26 cellular contexts compared by ENCODE assay signal in the genomic region with DNA sequence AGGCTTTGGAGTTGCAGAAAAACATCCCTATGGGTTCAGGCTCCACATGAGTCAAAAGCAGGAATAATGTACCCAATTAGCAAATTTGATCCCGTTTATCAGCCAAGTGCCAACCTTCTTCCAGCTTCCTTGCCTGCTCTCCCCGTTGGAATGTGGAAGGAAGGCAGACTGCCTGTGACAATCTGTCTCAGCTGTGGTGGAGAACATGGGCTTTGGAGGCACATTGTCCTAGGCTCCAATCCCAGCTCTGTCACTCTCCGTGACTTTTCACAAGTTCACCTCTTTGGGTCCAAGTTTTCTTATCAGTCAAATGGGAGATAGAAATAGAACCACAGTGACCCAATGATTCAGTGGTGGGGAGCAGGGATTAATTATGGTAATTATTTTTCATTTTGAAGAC.
DNase-seq lines count a peak whose midpoint lies in the region; ATAC-seq, FAIRE-seq and TF ChIP-seq lines count a peak whose summit lies in the region.
"Had no signal": no experiment of that assay in that cellular context is flagged by ENCODE, and none has a peak within 500 bp of the region (broad histone marks: within the 10 kb centered on the region; RNA-seq: fewer than 3 reads in every experiment).

No MANE protein-coding gene starts in this region.

- POLR2A ChIA-PET in H1 (lab: Charles Lee; ENCODE audit: partially characterized antibody): no interaction called here

- H3K4ac ChIP-seq in H1 (replicated peaks; ENCODE audit: insufficient read length, low read depth, low read length): no peak overlapping the region

- H2BK5ac ChIP-seq in H1 (ENCODE audit: low read depth, low read length): no peak overlapping the region

- FAIRE-seq in H1 (lab: Jason Lieb, UNC): no peak
- FAIRE-seq: GM12892, RCC 7860 had no signal

- no peak overlapping the region for H2BK120ac ChIP-seq in H1 (replicated peaks; ENCODE audit: low read depth, low read length)

- H3K36me3 ChIP-seq in H1 (ENCODE audit: control insufficient read depth in 2 of 4, insufficient read depth in 4 of 4, low read length in 3 of 4) (no peaks in the 10 kb centered on the region), tibial artery (peaks cover 0 to 11% (median 6%) of the 10 kb centered on the region in 3 donors), colonic mucosa (no peaks in the 10 kb centered on the region)
- H3K36me3 ChIP-seq: BLaER1 had no signal

- H2BK15ac ChIP-seq in H1 (ENCODE audit: low read length): no peak overlapping the region

- no peak for TF ChIP-seq RAD21 in H1 (IDR thresholded peaks at IDR 0.05 in 1 of 2, conservative IDR thresholded peaks at IDR 0.05 in 1 of 2; ENCODE audit: low read depth in 2 of 2, low read length in 2 of 2)

- H3K4me2 ChIP-seq in H1 (ENCODE audit: insufficient read depth in 1 of 2, low read depth in 2 of 2, low read length in 2 of 2): no peak overlapping the region
- H3K4me2 ChIP-seq: BLaER1, GM23338, KMS-11 had no signal

- H2AFZ ChIP-seq in H1 (ENCODE audit: low read length): no peak overlapping the region
- H2AFZ ChIP-seq: GM23338 had no signal

- no peaks in the 10 kb centered on the region for H4K20me1 ChIP-seq in H1 (replicated peaks in 1 of 2; ENCODE audit: control insufficient read depth in 1 of 2, insufficient read depth in 2 of 2, low read length in 2 of 2)
- H4K20me1 ChIP-seq: BLaER1 had no signal

- H3K36me3 Mint-ChIP-seq in activated T-cell treated with anti-CD3 and anti-CD28 coated beads, Interleukin-2, amount 50 U/mL, for 24 hours (ENCODE audit: low read depth): peaks cover 28% of the 10 kb centered on the region

- peaks cover 3% of the 10 kb centered on the region for H3K4me1 Mint-ChIP-seq in activated T-cell treated with anti-CD3 and anti-CD28 coated beads, Interleukin-2, amount 50 U/mL, for 24 hours (ENCODE audit: low read depth)

- H2BK20ac ChIP-seq in H1 (ENCODE audit: low read length): no peak overlapping the region

- peaks cover 10 to 32% (median 15%) of the 10 kb centered on the region in 4 experiments for H3K4me1 ChIP-seq in H1 (replicated peaks in 1 of 4; ENCODE audit: control insufficient read depth in 3 of 4, insufficient read depth in 4 of 4, low read length in 3 of 4)
- peaks cover 0 to 50% (median 33%) of the 10 kb centered on the region in 4 donors for H3K4me1 ChIP-seq in tibial artery
- H3K4me1 ChIP-seq in colonic mucosa: no peaks in the 10 kb centered on the region

- H3K27ac ChIP-seq in H1 (ENCODE audit: low read depth, low read length) (no peak overlapping the region), tibial artery (peak overlapping the region; percentile 13 to 44), colonic mucosa (no peak overlapping the region)
- H3K27ac ChIP-seq: 22Rv1, BLaER1, HL-60, KMS-11 had no signal

- H3K56ac ChIP-seq in H1 (replicated peaks; ENCODE audit: insufficient read length, low read depth, low read length): no peak overlapping the region

- H3K9me3 Mint-ChIP-seq in activated T-cell treated with anti-CD3 and anti-CD28 coated beads, Interleukin-2, amount 50 U/mL, for 24 hours: no peaks in the 10 kb centered on the region
- H3K9me3 Mint-ChIP-seq: CD4-positive, alpha-beta T cell; GM23338 had no signal

- peak; percentile 69 for ATAC-seq in left ventricle myocardium superior
- ATAC-seq: GM23338 had no signal

- H3K79me1 ChIP-seq in H1 (ENCODE audit: low read depth, low read length): no peaks in the 10 kb centered on the region

- no peaks in the 10 kb centered on the region for H3K27me3 ChIP-seq in H1 (replicated peaks in 1 of 4; ENCODE audit: control insufficient read depth in 3 of 4, extremely low read depth in 1 of 4, insufficient read depth in 3 of 4, low read length in 3 of 4)
- H3K27me3 ChIP-seq in tibial artery: no peaks in the 10 kb centered on the region
- no peaks in the 10 kb centered on the region for H3K27me3 ChIP-seq in colonic mucosa
- H3K27me3 ChIP-seq: BLaER1 had no signal

- peak overlapping the region; percentile 20 for H3K27ac Mint-ChIP-seq in activated T-cell treated with anti-CD3 and anti-CD28 coated beads, Interleukin-2, amount 50 U/mL, for 24 hours
- H3K27ac Mint-ChIP-seq: CD4-positive, alpha-beta T cell; GM23338 had no signal

- no peak overlapping the region for H3K9ac ChIP-seq in H1 (replicated peaks in 1 of 4; ENCODE audit: extremely low read depth in 1 of 4, low read depth in 3 of 4, low read length in 3 of 4)
- H3K9ac ChIP-seq in colonic mucosa (ENCODE audit: low read depth in 2 of 2, low read length in 2 of 2): no peak overlapping the region
- H3K9ac ChIP-seq: BLaER1, KMS-11 had no signal

- TF ChIP-seq EP300 in H1 (IDR thresholded peaks at IDR 0.05; ENCODE audit: borderline replicate concordance in 1 of 2, low read depth in 2 of 2, low read length in 2 of 2): no peak

- no peaks in the 10 kb centered on the region for H3K79me2 ChIP-seq in H1 (ENCODE audit: control insufficient read depth in 1 of 2, insufficient read depth in 2 of 2, low read length in 2 of 2)

- no peak overlapping the region for H3K23ac ChIP-seq in H1 (ENCODE audit: insufficient read length)

- H3K9me3 ChIP-seq in H1 (ENCODE audit: insufficient read depth in 2 of 2, low read depth in 1 of 2, low read length in 1 of 2) (no peaks in the 10 kb centered on the region), tibial artery (no peaks in the 10 kb centered on the region), colonic mucosa (no peaks in the 10 kb centered on the region)
- H3K9me3 ChIP-seq: BLaER1 had no signal

- TF ChIP-seq POLR2A in H1 (IDR thresholded peaks at IDR 0.05; ENCODE audit: control extremely low read depth in 1 of 2, low read depth in 2 of 2, low read length in 2 of 2): no peak

- no peaks in the 10 kb centered on the region for H3K27me3 Mint-ChIP-seq in activated T-cell treated with anti-CD3 and anti-CD28 coated beads, Interleukin-2, amount 50 U/mL, for 24 hours
- H3K27me3 Mint-ChIP-seq: CD4-positive, alpha-beta T cell had no signal

- H3K4me3 ChIP-seq in H1 (ENCODE audit: extremely low read depth in 1 of 4, insufficient read depth in 2 of 4, low read depth in 3 of 4, low read length in 4 of 4) (no peak overlapping the region), tibial artery (no peak overlapping the region), colonic mucosa (no peak overlapping the region)
- H3K4me3 ChIP-seq: BLaER1, GM23338 had no signal

- no peak overlapping the region for H4K5ac ChIP-seq in H1 (ENCODE audit: insufficient read length, low read depth, low read length)

- H2AK5ac ChIP-seq in H1 (ENCODE audit: low read depth, low read length): no peak overlapping the region

- CTCF ChIA-PET in H1 (lab: Charles Lee; ENCODE audit: partially characterized antibody): interaction anchor here (1.1 to 26.2 kb wide), 11 partner anchors 12 to 229 kb away, joined by 3 to 632 read pairs (median 9); a partner anchor contains a TSS

- WGBS in H1 (ENCODE audit: extremely low coverage in 1 of 2, insufficient coverage in 1 of 2, insufficient read length in 1 of 2, insufficient replicate concordance in 2 of 2, low coverage in 1 of 2, low lambda C conversion rate in 2 of 2, missing lambda C conversion rate in 1 of 2), 2 experiments: 96% methylated on average over 3 of the region's 3 CpGs; no CpG with 5 or more reads in 1 of the 2 experiments

- TF ChIP-seq CTCF in H1 (IDR thresholded peaks at IDR 0.05; ENCODE audit: control extremely low read depth in 1 of 3, insufficient read depth in 1 of 3, low read depth in 1 of 3, low read length in 3 of 3) (no peak), tibial artery (IDR thresholded peaks at IDR 0.05) (no peak), colonic mucosa (IDR thresholded peaks at IDR 0.05) (no peak)

- H2BK12ac ChIP-seq in H1 (ENCODE audit: low read depth, low read length): 0 out of 2 replicates have a peak overlapping the region, but pooled peaks have one; percentile 56

- no peak overlapping the region for H4K91ac ChIP-seq in H1 (replicated peaks; ENCODE audit: insufficient read length, low read length)

- H3K4me3 Mint-ChIP-seq in activated T-cell treated with anti-CD3 and anti-CD28 coated beads, Interleukin-2, amount 50 U/mL, for 24 hours: no peak overlapping the region
- H3K4me3 Mint-ChIP-seq: CD4-positive, alpha-beta T cell; GM23338 had no signal

- no peak overlapping the region for H3K18ac ChIP-seq in H1 (ENCODE audit: extremely low read depth, low read length)

- intact Hi-C loops in left ventricle myocardium superior (cut with micrococcal nuclease) (loop anchor here (10.0 kb wide), 1 partner anchor 139 kb away; no protein-coding TSS in a partner anchor), tibial artery (cut with DNase I; ENCODE audit: low total_unique reads) (loop anchor here (5.0 kb wide), 1 partner anchor 222 kb away; no protein-coding TSS in a partner anchor), colonic mucosa (cut with DNase I) (loop anchor here (5.0 kb wide), 1 partner anchor 167 kb away; no protein-coding TSS in a partner anchor)

- H4K8ac ChIP-seq in H1 (ENCODE audit: extremely low read depth, insufficient read depth, low read length): no peak overlapping the region

- no peak for DNase-seq in activated T-cell treated with anti-CD3 and anti-CD28 coated beads, Interleukin-2, amount 50 U/mL, for 24 hours
- no peak for DNase-seq in activated T-cell treated with anti-CD3 and anti-CD28 coated beads for 4 hours
- no peak for DNase-seq in H1 (ENCODE audit: low read depth in 1 of 2, low spot score in 2 of 2)
- DNase-seq in left ventricle myocardium superior: no peak
- DNase-seq in tibial artery: no peak
- DNase-seq in colonic mucosa: no peak
- no peak for DNase-seq in NOMO-1 (lab: John Stamatoyannopoulos, UW; ENCODE audit: unreplicated experiment in 2 of 2)
- DNase-seq in dedifferentiated amniotic fluid mesenchymal stem cell (ENCODE audit: extremely low spot score): no peak
- DNase-seq: ACHN; CD4-positive, alpha-beta T cell; DMS153; HCEC 1CT; NCI-H1105; NCI-H146; NCI-H2029; NCI-H226; NCI-H524; NCI-H774; NK-92 treated with Interleukin-12 subunit alpha and Interleukin-12 subunit beta, amount 100 ng/mL, for 24 hours had no signal

- no peaks in the 10 kb centered on the region for H3K23me2 ChIP-seq in H1 (ENCODE audit: low read depth, low read length)

- H3K14ac ChIP-seq in H1 (ENCODE audit: insufficient read length): no peak overlapping the region

TF ChIP-seq in H1, 55 proteins besides CTCF, POLR2A, EP300 and RAD21 (continues in another document):
- no peak for TF ChIP-seq SP4 (IDR thresholded peaks at IDR 0.05; ENCODE audit: low read length)
- TF ChIP-seq, protein P1, sequence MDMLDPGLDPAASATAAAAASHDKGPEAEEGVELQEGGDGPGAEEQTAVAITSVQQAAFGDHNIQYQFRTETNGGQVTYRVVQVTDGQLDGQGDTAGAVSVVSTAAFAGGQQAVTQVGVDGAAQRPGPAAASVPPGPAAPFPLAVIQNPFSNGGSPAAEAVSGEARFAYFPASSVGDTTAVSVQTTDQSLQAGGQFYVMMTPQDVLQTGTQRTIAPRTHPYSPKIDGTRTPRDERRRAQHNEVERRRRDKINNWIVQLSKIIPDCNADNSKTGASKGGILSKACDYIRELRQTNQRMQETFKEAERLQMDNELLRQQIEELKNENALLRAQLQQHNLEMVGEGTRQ (IDR thresholded peaks at IDR 0.05; ENCODE audit: low read length): no peak

Comparison
In these comparisons a context has a peak if more than half of its experiments do, and no peak if none do; other contexts are left out.
1. H3K27ac ChIP-seq: peak in tibial artery (2 of 2); none in H1 (single experiment) and colonic mucosa (single experiment).